In genomic region chr3:188473045-188473444, GRCh38 we compare ENCODE assay signal across 1 cellular context.
A peak's percentile ranks its signal among the peaks of the same experiment; 100 is the strongest.
TF ChIP-seq lines count a peak whose summit lies in the region.

No MANE protein-coding gene starts in this region.

TF ChIP-seq in liver, 16 proteins besides CTCF, POLR2A, EP300 and RAD21 (continued from another document):
- TF ChIP-seq ZBTB33 (IDR thresholded peaks at IDR 0.05) (no peak), FOXA2 (IDR thresholded peaks at IDR 0.05) (peak; percentile 74), HNF4A (conservative IDR thresholded peaks at IDR 0.05) (peak; percentile 13 to 41), RXRA (IDR thresholded peaks at IDR 0.05) (peak in 1 of 2 donors; percentile 58), JUND (IDR thresholded peaks at IDR 0.05) (no peak)
